ENCODE assay signal across 27 cellular contexts in genomic region chr11:103811870-103812509, GRCh38.
"Had no signal": no experiment of that assay in that cellular context is flagged by ENCODE, and none has a peak within 500 bp of the region (broad histone marks: within the 10 kb centered on the region; RNA-seq: fewer than 3 reads in every experiment).

No MANE protein-coding gene starts in this region.

- FAIRE-seq: colon, frontal cortex had no signal

- H3K9me3 Mint-ChIP-seq: natural killer cell treated with Interleukin-12 subunit alpha and Interleukin-12 subunit beta and Interleukin-15 and Interleukin-18, amount 100 ng/mL, for 72 hours had no signal

- H3K4me3 ChIP-seq: dorsolateral prefrontal cortex, esophagus muscularis mucosa, left ventricle myocardium inferior, lung, mucosa of descending colon, neural progenitor cell, prostate gland, skin epidermis, spleen, thoracic aorta, tibial nerve, upper lobe of right lung, uterus had no signal

- H3K36me3 Mint-ChIP-seq: memory B cell; naive B cell; neural progenitor cell; stimulated activated memory B cell treated with anti-CD40 and anti-IgM and Interleukin-4, amounts not matched to agents 10 μg/mL and 1 μg/mL and 100 μg/mL, for 72 hours had no signal

- H3K27me3 Mint-ChIP-seq: stimulated activated memory B cell treated with anti-CD40 and anti-IgM and Interleukin-4, amounts not matched to agents 10 μg/mL and 1 μg/mL and 100 μg/mL, for 72 hours had no signal

- H3K36me3 ChIP-seq: esophagus muscularis mucosa, left ventricle myocardium inferior, neural progenitor cell, prostate gland, spleen, thoracic aorta, tibial nerve, upper lobe of right lung, uterus had no signal

- H3K4me1 Mint-ChIP-seq: memory B cell; naive B cell; stimulated activated memory B cell treated with anti-CD40 and anti-IgM and Interleukin-4, amounts not matched to agents 10 μg/mL and 1 μg/mL and 100 μg/mL, for 72 hours had no signal

- H3K9me3 ChIP-seq: esophagus muscularis mucosa, mucosa of descending colon, prostate gland, spleen, thoracic aorta, tibial nerve, upper lobe of right lung, uterus had no signal

- H3K9ac ChIP-seq: neural progenitor cell had no signal

- H3K27ac Mint-ChIP-seq: memory B cell; naive B cell; natural killer cell treated with Interleukin-12 subunit alpha and Interleukin-12 subunit beta and Interleukin-15 and Interleukin-18, amount 100 ng/mL, for 72 hours; stimulated activated memory B cell treated with anti-CD40 and anti-IgM and Interleukin-4, amounts not matched to agents 10 μg/mL and 1 μg/mL and 100 μg/mL, for 72 hours had no signal

- H3K27me3 ChIP-seq: dorsolateral prefrontal cortex, esophagus muscularis mucosa, neural progenitor cell, spleen, tibial nerve, upper lobe of right lung, uterus had no signal

- H3K4me2 ChIP-seq: neural progenitor cell had no signal

- ATAC-seq: left cardiac atrium; mucosa of descending colon; natural killer cell treated with Interleukin-12 subunit alpha and Interleukin-12 subunit beta and Interleukin-15 and Interleukin-18, amount 100 ng/mL, for 72 hours; right cardiac atrium; stimulated activated memory B cell treated with anti-CD40 and anti-IgM and Interleukin-4, amounts not matched to agents 10 μg/mL and 1 μg/mL and 100 μg/mL, for 72 hours; stimulated activated naive CD8-positive, alpha-beta T cell treated with anti-CD3 and anti-CD28 coated beads, Interleukin-15, Interleukin-2, amounts not matched to agents 100 U/mL and 50 U/mL, for 24 hours; upper lobe of right lung had no signal

- H3K4me1 ChIP-seq: esophagus muscularis mucosa, left ventricle myocardium inferior, neural progenitor cell, prostate gland, spleen, tibial nerve, upper lobe of right lung, uterus had no signal

- DNase-seq: central memory CD4-positive, alpha-beta T cell; dorsolateral prefrontal cortex; effector CD4-positive, alpha-beta T cell; head of caudate nucleus; left cardiac atrium; left ventricle myocardium inferior; mucosa of descending colon; naive B cell; right cardiac atrium; spleen; stimulated activated CD4-positive, alpha-beta T cell treated with anti-CD3 and anti-CD28 coated beads, Interleukin-4, amount 100 ng/mL, for 4 hours; stimulated activated naive CD8-positive, alpha-beta T cell treated with anti-CD3 and anti-CD28 coated beads, Interleukin-15, Interleukin-2, amounts not matched to agents 100 U/mL and 50 U/mL, for 24 hours; substantia nigra; upper lobe of right lung; uterus had no signal

- H3K27ac ChIP-seq: dorsolateral prefrontal cortex, esophagus muscularis mucosa, left ventricle myocardium inferior, neural progenitor cell, prostate gland, skin epidermis, spleen, thoracic aorta, tibial nerve, upper lobe of right lung, uterus had no signal

- H3K4me3 Mint-ChIP-seq: memory B cell; naive B cell; natural killer cell treated with Interleukin-12 subunit alpha and Interleukin-12 subunit beta and Interleukin-15 and Interleukin-18, amount 100 ng/mL, for 72 hours; neural progenitor cell; stimulated activated memory B cell treated with anti-CD40 and anti-IgM and Interleukin-4, amounts not matched to agents 10 μg/mL and 1 μg/mL and 100 μg/mL, for 72 hours had no signal
